18 cellular contexts compared by ENCODE assay signal in the genomic region with DNA sequence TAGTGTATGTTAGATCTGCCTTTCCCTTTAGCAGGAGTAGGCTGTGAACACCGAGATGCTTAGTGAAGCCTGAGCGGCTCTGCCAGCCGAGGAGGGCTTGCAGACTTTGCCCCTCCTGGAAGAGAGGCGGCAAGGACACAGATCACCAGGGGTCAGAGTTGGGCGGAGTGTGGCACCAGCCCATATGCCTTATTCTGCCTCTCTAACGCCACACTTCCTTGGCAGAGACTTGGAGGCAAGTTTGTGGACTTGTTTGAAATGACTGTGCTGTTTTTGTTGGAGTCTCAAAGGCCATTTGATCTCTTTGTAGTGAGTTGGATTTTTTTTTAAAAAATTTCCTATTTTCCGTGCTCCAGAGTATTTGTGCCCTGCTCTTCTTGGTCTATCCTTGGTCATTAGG. TPM values are rescaled to one million over a fixed set of nuclear protein-coding genes. Genes with fewer than 3 reads are reported as not detected.
A peak's percentile ranks its signal among the peaks of the same experiment; 100 is the strongest.
DNase-seq lines count a peak whose midpoint lies in the region; ATAC-seq and TF ChIP-seq lines count a peak whose summit lies in the region.
"Had no signal": no experiment of that assay in that cellular context is flagged by ENCODE, and none has a peak within 500 bp of the region (broad histone marks: within the 10 kb centered on the region; RNA-seq: fewer than 3 reads in every experiment).

No MANE protein-coding gene starts in this region.

- intact Hi-C loops in thyroid gland (cut with DNase I) (no loop called here), left ventricle myocardium superior (cut with micrococcal nuclease) (no loop called here)

- CTCF ChIA-PET in activated CD4-positive, alpha-beta T cell treated with anti-CD3 and anti-CD28 coated beads, Interleukin-2, amount 10 ng/mL, durations not matched to agents 7 days and 5 days (lab: Charles Lee) = interaction anchor here (0.9 kb wide), 1 partner anchor 14 kb away, joined by 3 read pairs; no protein-coding TSS in a partner anchor

- no peaks in the 10 kb centered on the region for H3K9me3 Mint-ChIP-seq in activated CD4-positive, alpha-beta T cell treated with anti-CD3 and anti-CD28 coated beads, Interleukin-2, amount 10 ng/mL, durations not matched to agents 7 days and 5 days
- H3K9me3 Mint-ChIP-seq: CD8-positive, alpha-beta memory T cell had no signal

- H3K9me3 ChIP-seq in thyroid gland = no peaks in the 10 kb centered on the region
- H3K9me3 ChIP-seq: A549; BLaER1 treated with 17β-estradiol and CSF1 and Interleukin-3, amounts not matched to agents 10 nM and 100 nM had no signal

- no peak for ATAC-seq in left ventricle myocardium superior
- ATAC-seq: A549, PC-3 had no signal

- no peaks in the 10 kb centered on the region for H3K27me3 ChIP-seq in thyroid gland
- H3K27me3 ChIP-seq: BLaER1 treated with 17β-estradiol and CSF1 and Interleukin-3, amounts not matched to agents 10 nM and 100 nM had no signal

- peaks cover 33 to 55% of the 10 kb centered on the region in 2 donors for H3K4me1 ChIP-seq in thyroid gland

- H3K36me3 ChIP-seq in thyroid gland = no peaks in the 10 kb centered on the region
- H3K36me3 ChIP-seq: BLaER1 treated with 17β-estradiol and CSF1 and Interleukin-3, amounts not matched to agents 10 nM and 100 nM had no signal

- 43 to 64% methylated on average over 7 of the region's 7 CpGs for WGBS in thyroid gland, 2 donors

- H3K27ac ChIP-seq in epithelial cell of prostate = peak overlapping the region; percentile 46
- H3K27ac ChIP-seq in thyroid gland = peak overlapping the region; percentile 78 to 92 (median 90)
- H3K27ac ChIP-seq: A549; BLaER1 treated with 17β-estradiol and CSF1 and Interleukin-3, amounts not matched to agents 10 nM and 100 nM; RWPE1 had no signal

- no peak for TF ChIP-seq CTCF in thyroid gland (IDR thresholded peaks at IDR 0.05)

- DNase-seq in NCI-H69 (lab: John Stamatoyannopoulos, UW) (peak; percentile 38), astrocyte of the hippocampus (ENCODE audit: low read depth, low spot score) (peak; percentile 16), epithelial cell of prostate (ENCODE audit: low read depth, low spot score) (no peak), thyroid gland (peak; percentile 56 to 58), left ventricle myocardium superior (no peak), NAMALWA (ENCODE audit: low spot score) (no peak)
- no peak for DNase-seq in activated CD4-positive, alpha-beta T cell treated with anti-CD3 and anti-CD28 coated beads, Interleukin-2, amount 10 ng/mL, durations not matched to agents 7 days and 5 days
- DNase-seq: CD8-positive, alpha-beta memory T cell; KG1; NCI-H1417 treated with DMSO at 0.1 percent for 48 hours; NCI-H1930; NCI-H226; NCI-H524 treated with DMSO at 0.1 percent for 48 hours; PC-3 had no signal

- H3K27ac Mint-ChIP-seq in activated CD4-positive, alpha-beta T cell treated with anti-CD3 and anti-CD28 coated beads, Interleukin-2, amount 10 ng/mL, durations not matched to agents 7 days and 5 days = no peak overlapping the region
- H3K27ac Mint-ChIP-seq: CD8-positive, alpha-beta memory T cell had no signal

- no peak overlapping the region for H3K4me3 ChIP-seq in thyroid gland (replicated peaks in 1 of 3)
- H3K4me3 ChIP-seq: A549; BLaER1 treated with 17β-estradiol and CSF1 and Interleukin-3, amounts not matched to agents 10 nM and 100 nM had no signal

- TF ChIP-seq POLR2A in thyroid gland (IDR thresholded peaks at IDR 0.05) = no peak

- peaks cover 9% of the 10 kb centered on the region for H3K4me1 Mint-ChIP-seq in activated CD4-positive, alpha-beta T cell treated with anti-CD3 and anti-CD28 coated beads, Interleukin-2, amount 10 ng/mL, durations not matched to agents 7 days and 5 days

- no peaks in the 10 kb centered on the region for H3K36me3 Mint-ChIP-seq in activated CD4-positive, alpha-beta T cell treated with anti-CD3 and anti-CD28 coated beads, Interleukin-2, amount 10 ng/mL, durations not matched to agents 7 days and 5 days (ENCODE audit: low read depth)

- POLR2A ChIA-PET in activated CD4-positive, alpha-beta T cell treated with anti-CD3 and anti-CD28 coated beads, Interleukin-2, amount 10 ng/mL, durations not matched to agents 7 days and 5 days (lab: Charles Lee) = no interaction called here

- H3K4me3 Mint-ChIP-seq in activated CD4-positive, alpha-beta T cell treated with anti-CD3 and anti-CD28 coated beads, Interleukin-2, amount 10 ng/mL, durations not matched to agents 7 days and 5 days = no peak overlapping the region
- H3K4me3 Mint-ChIP-seq: CD8-positive, alpha-beta memory T cell had no signal

- H3K27me3 Mint-ChIP-seq in activated CD4-positive, alpha-beta T cell treated with anti-CD3 and anti-CD28 coated beads, Interleukin-2, amount 10 ng/mL, durations not matched to agents 7 days and 5 days = peaks cover 4% of the 10 kb centered on the region

RNA-seq across cellular contexts. Expression of gene CLDN20, which starts 44.5 kb away (rescaled TPM):
- total RNA-seq in thyroid gland (not detected), left ventricle myocardium superior (not detected)
- not detected for total RNA-seq in activated CD4-positive, alpha-beta T cell treated with anti-CD3 and anti-CD28 coated beads, Interleukin-2, amount 10 ng/mL, durations not matched to agents 7 days and 5 days
- total RNA-seq: CD8-positive, alpha-beta memory T cell; H1; PC-3 had no signal

Comparison
In these comparisons a context has a peak if more than half of its experiments do, and no peak if none do; other contexts are left out.
1. DNase-seq: peak in NCI-H69 (single experiment), astrocyte of the hippocampus (single experiment) and thyroid gland (2 of 2); none in epithelial cell of prostate (single experiment), activated CD4-positive, alpha-beta T cell treated with anti-CD3 and anti-CD28 coated beads, Interleukin-2, amount 10 ng/mL, durations not matched to agents 7 days and 5 days (single experiment), left ventricle myocardium superior (single experiment) and NAMALWA (single experiment).